ENCODE assay signal across 1 cellular context in genomic region chr9:131010482-131011273, GRCh38.
TF ChIP-seq lines count a peak whose summit lies in the region.

No MANE protein-coding gene starts in this region.

TF ChIP-seq in GM23338, 12 proteins besides CTCF, POLR2A, EP300 and RAD21 (continued from another document):
- no peak for TF ChIP-seq ZNF462 (CRISPR knock-in tag; IDR thresholded peaks at IDR 0.05)
- TF ChIP-seq CREB1 (CRISPR knock-in tag; IDR thresholded peaks at IDR 0.05; ENCODE audit: low read depth): no peak
- TF ChIP-seq ZNF114 (CRISPR knock-in tag; IDR thresholded peaks at IDR 0.05): no peak
- TF ChIP-seq NANOG (IDR thresholded peaks at IDR 0.05; ENCODE audit: borderline replicate concordance): no peak
